In genomic region chr1:229987953-229988352, GRCh38 we compare ENCODE assay signal across 24 cellular contexts.
A peak's percentile ranks its signal among the peaks of the same experiment; 100 is the strongest.
DNase-seq lines count a peak whose midpoint lies in the region; ATAC-seq, FAIRE-seq and TF ChIP-seq lines count a peak whose summit lies in the region.
"Had no signal": no experiment of that assay in that cellular context is flagged by ENCODE, and none has a peak within 500 bp of the region (broad histone marks: within the 10 kb centered on the region; RNA-seq: fewer than 3 reads in every experiment).

No MANE protein-coding gene starts in this region.

- no peaks in the 10 kb centered on the region for H3K9me2 ChIP-seq in OCI-LY7 (ENCODE audit: insufficient read depth, low read length)

- no peak overlapping the region for H3K27ac ChIP-seq in OCI-LY7 (ENCODE audit: low read depth, low read length, poor library complexity, severe bottlenecking)
- H3K27ac ChIP-seq: A549; BLaER1 treated with 17β-estradiol and CSF1 and Interleukin-3, amounts not matched to agents 10 nM and 100 nM; GM23248 had no signal

- peaks cover 1% of the 10 kb centered on the region for H3K27me3 Mint-ChIP-seq in glutamatergic neuron (ENCODE audit: unreplicated experiment)
- peaks cover 0 to 4% of the 10 kb centered on the region in 2 donors for H3K27me3 Mint-ChIP-seq in stimulated activated naive B cell treated with anti-CD40 and anti-IgM and Interleukin-4, amounts not matched to agents 10 μg/mL and 1 μg/mL and 100 μg/mL, for 72 hours

- H3K27ac Mint-ChIP-seq in glutamatergic neuron (ENCODE audit: unreplicated experiment) = peak overlapping the region; percentile 6
- no peak overlapping the region for H3K27ac Mint-ChIP-seq in stimulated activated naive B cell treated with anti-CD40 and anti-IgM and Interleukin-4, amounts not matched to agents 10 μg/mL and 1 μg/mL and 100 μg/mL, for 72 hours
- H3K27ac Mint-ChIP-seq: CD4-positive, alpha-beta memory T cell had no signal

- FAIRE-seq in GM12891 (lab: Jason Lieb, UNC) = no peak
- FAIRE-seq: A549, G401.6, GM18507, H1 had no signal

- no peaks in the 10 kb centered on the region for H3K79me2 ChIP-seq in OCI-LY7 (ENCODE audit: insufficient read depth, low read depth, low read length)

- no peak overlapping the region for H3K4me3 ChIP-seq in OCI-LY7 (ENCODE audit: low read depth, low read length, poor library complexity, severe bottlenecking)
- H3K4me3 ChIP-seq: A549; BLaER1 treated with 17β-estradiol and CSF1 and Interleukin-3, amounts not matched to agents 10 nM and 100 nM; GM23248 had no signal

- H3K9me3 ChIP-seq in OCI-LY7 (ENCODE audit: low read length) = no peaks in the 10 kb centered on the region
- H3K9me3 ChIP-seq: A549, BE2C had no signal

- peak; percentile 48 to 61 for ATAC-seq in stimulated activated naive B cell treated with anti-CD40 and anti-IgM and Interleukin-4, amounts not matched to agents 10 μg/mL and 1 μg/mL and 100 μg/mL, for 72 hours (replicated peaks)
- no peak for ATAC-seq in HG03460 (IDR thresholded peaks at IDR 0.05; ENCODE audit: unreplicated experiment)
- ATAC-seq: A549 had no signal

- H4K20me1 ChIP-seq in OCI-LY7 (ENCODE audit: insufficient read depth, low read length) = no peaks in the 10 kb centered on the region
- H4K20me1 ChIP-seq: BLaER1 treated with 17β-estradiol and CSF1 and Interleukin-3, amounts not matched to agents 10 nM and 100 nM had no signal

- POLR2A ChIA-PET in OCI-LY7 (lab: Charles Lee) = interaction anchor here (0.6 to 1.5 kb wide), 4 partner anchors 11 to 937 kb away, joined by 3 to 4 read pairs (median 3); no protein-coding TSS in a partner anchor

- peak overlapping the region; percentile 33; the same call in 1 of the 2 replicates for H3K4me2 ChIP-seq in OCI-LY7 (ENCODE audit: low read length)
- H3K4me2 ChIP-seq: A549; BLaER1 treated with 17β-estradiol and CSF1 and Interleukin-3, amounts not matched to agents 10 nM and 100 nM had no signal

- no peak for TF ChIP-seq POLR2A in GM12891 (IDR thresholded peaks at IDR 0.05; ENCODE audit: low read depth, low read length)

- BruUV-seq in OCI-LY7 (replicated peaks; lab: Mats Ljungman, UMichigan) = no TSS peak

- H3K4me1 Mint-ChIP-seq in glutamatergic neuron (ENCODE audit: low read depth, unreplicated experiment) = peaks cover 16% of the 10 kb centered on the region
- peaks cover 2 to 17% of the 10 kb centered on the region in 2 donors for H3K4me1 Mint-ChIP-seq in stimulated activated naive B cell treated with anti-CD40 and anti-IgM and Interleukin-4, amounts not matched to agents 10 μg/mL and 1 μg/mL and 100 μg/mL, for 72 hours
- H3K4me1 Mint-ChIP-seq: CD4-positive, alpha-beta memory T cell had no signal

- H3K4me3 Mint-ChIP-seq in glutamatergic neuron (ENCODE audit: unreplicated experiment) = no peak overlapping the region
- H3K4me3 Mint-ChIP-seq in stimulated activated naive B cell treated with anti-CD40 and anti-IgM and Interleukin-4, amounts not matched to agents 10 μg/mL and 1 μg/mL and 100 μg/mL, for 72 hours = no peak overlapping the region
- H3K4me3 Mint-ChIP-seq: CD4-positive, alpha-beta memory T cell had no signal

- peaks cover 15% of the 10 kb centered on the region for H3K4me1 ChIP-seq in OCI-LY7 (ENCODE audit: insufficient read depth, low read length, poor library complexity, severe bottlenecking)
- H3K4me1 ChIP-seq: BE2C had no signal

- CTCF ChIA-PET in OCI-LY7 (lab: Charles Lee; ENCODE audit: unreplicated experiment) = interaction anchor here (0.5 kb wide), 1 partner anchor 247 kb away, joined by 3 read pairs; no protein-coding TSS in a partner anchor

- DNase-seq in GM12891 (ENCODE audit: insufficient read length, low spot score) (no peak), OCI-LY7 (ENCODE audit: low spot score) (peak; percentile 18), glutamatergic neuron (no peak), NCI-H526 treated with DMSO at 0.1 percent for 48 hours (lab: John Stamatoyannopoulos, UW) (no peak), mucosa of gallbladder (ENCODE audit: low spot score) (no peak)
- no peak for DNase-seq in stimulated activated naive B cell treated with anti-CD40 and anti-IgM and Interleukin-4, amounts not matched to agents 10 μg/mL and 1 μg/mL and 100 μg/mL, for 72 hours
- DNase-seq: 8988T; ACHN; AML-193; BE2C; Calu3; CD4-positive, alpha-beta memory T cell; COR-L47; DMS153; DND-41; GM23248; H7; HCEC 1CT had no signal

- H3K9me3 Mint-ChIP-seq in glutamatergic neuron (ENCODE audit: unreplicated experiment) = no peaks in the 10 kb centered on the region
- no peaks in the 10 kb centered on the region for H3K9me3 Mint-ChIP-seq in stimulated activated naive B cell treated with anti-CD40 and anti-IgM and Interleukin-4, amounts not matched to agents 10 μg/mL and 1 μg/mL and 100 μg/mL, for 72 hours
- H3K9me3 Mint-ChIP-seq: CD4-positive, alpha-beta memory T cell had no signal

- H3K36me3 Mint-ChIP-seq in glutamatergic neuron (ENCODE audit: unreplicated experiment) = no peaks in the 10 kb centered on the region
- no peaks in the 10 kb centered on the region for H3K36me3 Mint-ChIP-seq in stimulated activated naive B cell treated with anti-CD40 and anti-IgM and Interleukin-4, amounts not matched to agents 10 μg/mL and 1 μg/mL and 100 μg/mL, for 72 hours
- H3K36me3 Mint-ChIP-seq: CD4-positive, alpha-beta memory T cell had no signal

- no peaks in the 10 kb centered on the region for H3K36me3 ChIP-seq in OCI-LY7 (ENCODE audit: insufficient read depth, low read length)
- H3K36me3 ChIP-seq: BE2C; BLaER1 treated with 17β-estradiol and CSF1 and Interleukin-3, amounts not matched to agents 10 nM and 100 nM had no signal

- peak overlapping the region; percentile 36; the same call in 1 of the 2 replicates for H2AFZ ChIP-seq in OCI-LY7 (ENCODE audit: low read length)
- H2AFZ ChIP-seq: GM23248 had no signal

- intact Hi-C loops in OCI-LY7 (cut with micrococcal nuclease; ENCODE audit: unreplicated experiment) = loop anchor here (10.0 kb wide), 1 partner anchor 317 kb away; no protein-coding TSS in a partner anchor

- TF ChIP-seq CTCF in OCI-LY7 (conservative IDR thresholded peaks at IDR 0.05; ENCODE audit: low read length) (no peak), glutamatergic neuron (IDR thresholded peaks at IDR 0.05; ENCODE audit: partially characterized antibody, unreplicated experiment) (no peak)

TF ChIP-seq in GM12891, 5 proteins besides CTCF, POLR2A, EP300 and RAD21:
- TF ChIP-seq POU2F2 (IDR thresholded peaks at IDR 0.05; ENCODE audit: low read depth, low read length) (no peak), SPI1 (IDR thresholded peaks at IDR 0.05; ENCODE audit: low read depth, low read length) (peak; percentile 35; the same call in 1 of the 2 replicates), POLR2AphosphoS5 (IDR thresholded peaks at IDR 0.05; ENCODE audit: low read depth, low read length) (no peak), PAX5 (IDR thresholded peaks at IDR 0.05; ENCODE audit: insufficient read depth, low read length, severe bottlenecking) (no peak), TAF1 (IDR thresholded peaks at IDR 0.05; ENCODE audit: low read depth, low read length) (no peak)
